In genomic region chr13:110047511-110047910, GRCh38 we compare ENCODE assay signal across 9 cellular contexts.
DNase-seq lines count a peak whose midpoint lies in the region; ATAC-seq and TF ChIP-seq lines count a peak whose summit lies in the region.
"Had no signal": no experiment of that assay in that cellular context is flagged by ENCODE, and none has a peak within 500 bp of the region (broad histone marks: within the 10 kb centered on the region; RNA-seq: fewer than 3 reads in every experiment).

No MANE protein-coding gene starts in this region.

- DNase-seq in NCI-H1105 (lab: John Stamatoyannopoulos, UW) (peak; percentile 94), WTC11 (ENCODE audit: low spot score) (no peak), left ventricle myocardium superior (peak; percentile 77), stromal cell of bone marrow (ENCODE audit: low read depth) (peak; percentile 53), cerebellum (ENCODE audit: low spot score) (no peak), progenitor cell of endocrine pancreas (ENCODE audit: low spot score, unreplicated experiment) (no peak), NCI-H2171 (lab: John Stamatoyannopoulos, UW) (no peak)

- H3K27me3 Mint-ChIP-seq in WTC11 (ENCODE audit: low read depth) (peaks cover 2% of the 10 kb centered on the region; the same call in 1 of the 2 replicates), progenitor cell of endocrine pancreas (peaks cover 14% of the 10 kb centered on the region)

- H3K4me1 Mint-ChIP-seq in WTC11: peaks cover 13% of the 10 kb centered on the region
- H3K4me1 Mint-ChIP-seq in progenitor cell of endocrine pancreas (ENCODE audit: low read depth): peaks cover 4% of the 10 kb centered on the region

- H3K9me3 Mint-ChIP-seq in WTC11 (no peaks in the 10 kb centered on the region), progenitor cell of endocrine pancreas (ENCODE audit: low read depth) (peaks cover 3% of the 10 kb centered on the region)

- H3K4me3 Mint-ChIP-seq in WTC11 (no peak overlapping the region), progenitor cell of endocrine pancreas (ENCODE audit: low read depth) (no peak overlapping the region)
- H3K4me3 Mint-ChIP-seq: activated naive CD8-positive, alpha-beta T cell had no signal

- POLR2A ChIA-PET in WTC11 (lab: Charles Lee): no interaction called here

- H3K36me3 Mint-ChIP-seq in WTC11: no peaks in the 10 kb centered on the region
- no peaks in the 10 kb centered on the region for H3K36me3 Mint-ChIP-seq in progenitor cell of endocrine pancreas (ENCODE audit: insufficient read depth)
- H3K36me3 Mint-ChIP-seq: activated naive CD8-positive, alpha-beta T cell had no signal

- H3K27ac Mint-ChIP-seq in WTC11 (no peak overlapping the region), progenitor cell of endocrine pancreas (no peak overlapping the region)
- H3K27ac Mint-ChIP-seq: activated naive CD8-positive, alpha-beta T cell had no signal

- TF ChIP-seq CTCF in WTC11 (IDR thresholded peaks at IDR 0.05): no peak
- TF ChIP-seq CTCF in progenitor cell of endocrine pancreas (IDR thresholded peaks at IDR 0.05; ENCODE audit: unreplicated experiment): no peak

- CTCF ChIA-PET in WTC11 (lab: Charles Lee): interaction anchor here (0.9 to 1.2 kb wide), 2 partner anchors 13 to 62 kb away, joined by 3 to 4 read pairs; no protein-coding TSS in a partner anchor

- peak; percentile 22 for ATAC-seq in WTC11
- peak; percentile 100 for ATAC-seq in left ventricle myocardium superior
- no peak for ATAC-seq in HG02623 (IDR thresholded peaks at IDR 0.05; ENCODE audit: unreplicated experiment)

- intact Hi-C loops in left ventricle myocardium superior (cut with micrococcal nuclease): no loop called here

TF ChIP-seq in WTC11, 78 proteins besides CTCF, POLR2A, EP300 and RAD21:
- TF ChIP-seq FOXK1 (CRISPR knock-in tag; IDR thresholded peaks at IDR 0.05): no peak
- TF ChIP-seq ELF4 (CRISPR knock-in tag; IDR thresholded peaks at IDR 0.05; ENCODE audit: low read depth): no peak
- no peak for TF ChIP-seq ARID4B (CRISPR knock-in tag; IDR thresholded peaks at IDR 0.05; ENCODE audit: borderline replicate concordance)
- no peak for TF ChIP-seq KAT7 (CRISPR knock-in tag; IDR thresholded peaks at IDR 0.05; ENCODE audit: borderline replicate concordance)
- no peak for TF ChIP-seq NFATC4 (CRISPR knock-in tag; IDR thresholded peaks at IDR 0.05)
- TF ChIP-seq, protein P1, sequence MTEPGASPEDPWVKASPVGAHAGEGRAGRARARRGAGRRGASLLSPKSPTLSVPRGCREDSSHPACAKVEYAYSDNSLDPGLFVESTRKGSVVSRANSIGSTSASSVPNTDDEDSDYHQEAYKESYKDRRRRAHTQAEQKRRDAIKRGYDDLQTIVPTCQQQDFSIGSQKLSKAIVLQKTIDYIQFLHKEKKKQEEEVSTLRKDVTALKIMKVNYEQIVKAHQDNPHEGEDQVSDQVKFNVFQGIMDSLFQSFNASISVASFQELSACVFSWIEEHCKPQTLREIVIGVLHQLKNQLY (CRISPR knock-in tag; IDR thresholded peaks at IDR 0.05): no peak
- TF ChIP-seq, protein P2, sequence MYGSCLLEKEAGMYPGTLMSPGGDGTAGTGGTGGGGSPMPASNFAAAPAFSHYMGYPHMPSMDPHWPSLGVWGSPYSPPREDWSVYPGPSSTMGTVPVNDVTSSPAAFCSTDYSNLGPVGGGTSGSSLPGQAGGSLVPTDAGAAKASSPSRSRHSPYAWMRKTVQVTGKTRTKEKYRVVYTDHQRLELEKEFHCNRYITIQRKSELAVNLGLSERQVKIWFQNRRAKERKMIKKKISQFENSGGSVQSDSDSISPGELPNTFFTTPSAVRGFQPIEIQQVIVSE (CRISPR knock-in tag; IDR thresholded peaks at IDR 0.05; ENCODE audit: borderline replicate concordance): no peak
- no peak for TF ChIP-seq GABPB1 (CRISPR knock-in tag; IDR thresholded peaks at IDR 0.05)
- TF ChIP-seq, protein P3, sequence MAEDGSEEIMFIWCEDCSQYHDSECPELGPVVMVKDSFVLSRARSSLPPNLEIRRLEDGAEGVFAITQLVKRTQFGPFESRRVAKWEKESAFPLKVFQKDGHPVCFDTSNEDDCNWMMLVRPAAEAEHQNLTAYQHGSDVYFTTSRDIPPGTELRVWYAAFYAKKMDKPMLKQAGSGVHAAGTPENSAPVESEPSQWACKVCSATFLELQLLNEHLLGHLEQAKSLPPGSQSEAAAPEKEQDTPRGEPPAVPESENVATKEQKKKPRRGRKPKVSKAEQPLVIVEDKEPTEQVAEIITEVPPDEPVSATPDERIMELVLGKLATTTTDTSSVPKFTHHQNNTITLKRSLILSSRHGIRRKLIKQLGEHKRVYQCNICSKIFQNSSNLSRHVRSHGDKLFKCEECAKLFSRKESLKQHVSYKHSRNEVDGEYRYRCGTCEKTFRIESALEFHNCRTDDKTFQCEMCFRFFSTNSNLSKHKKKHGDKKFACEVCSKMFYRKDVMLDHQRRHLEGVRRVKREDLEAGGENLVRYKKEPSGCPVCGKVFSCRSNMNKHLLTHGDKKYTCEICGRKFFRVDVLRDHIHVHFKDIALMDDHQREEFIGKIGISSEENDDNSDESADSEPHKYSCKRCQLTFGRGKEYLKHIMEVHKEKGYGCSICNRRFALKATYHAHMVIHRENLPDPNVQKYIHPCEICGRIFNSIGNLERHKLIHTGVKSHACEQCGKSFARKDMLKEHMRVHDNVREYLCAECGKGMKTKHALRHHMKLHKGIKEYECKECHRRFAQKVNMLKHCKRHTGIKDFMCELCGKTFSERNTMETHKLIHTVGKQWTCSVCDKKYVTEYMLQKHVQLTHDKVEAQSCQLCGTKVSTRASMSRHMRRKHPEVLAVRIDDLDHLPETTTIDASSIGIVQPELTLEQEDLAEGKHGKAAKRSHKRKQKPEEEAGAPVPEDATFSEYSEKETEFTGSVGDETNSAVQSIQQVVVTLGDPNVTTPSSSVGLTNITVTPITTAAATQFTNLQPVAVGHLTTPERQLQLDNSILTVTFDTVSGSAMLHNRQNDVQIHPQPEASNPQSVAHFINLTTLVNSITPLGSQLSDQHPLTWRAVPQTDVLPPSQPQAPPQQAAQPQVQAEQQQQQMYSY (CRISPR knock-in tag; IDR thresholded peaks at IDR 0.05): no peak
- TF ChIP-seq NR1H2 (CRISPR knock-in tag; IDR thresholded peaks at IDR 0.05): no peak
- TF ChIP-seq SP1 (CRISPR knock-in tag; conservative IDR thresholded peaks at IDR 0.05): no peak
TF ChIP-seq in WTC11: peak in this region for 0.

Comparison
In these comparisons a context has a peak if more than half of its experiments do, and no peak if none do; other contexts are left out.
1. DNase-seq: peak in NCI-H1105 (single experiment), left ventricle myocardium superior (single experiment) and stromal cell of bone marrow (single experiment); none in WTC11 (single experiment), cerebellum (single experiment), progenitor cell of endocrine pancreas (single experiment) and NCI-H2171 (single experiment).